Comparison of ENCODE assay signal across 16 cellular contexts in the genomic region with DNA sequence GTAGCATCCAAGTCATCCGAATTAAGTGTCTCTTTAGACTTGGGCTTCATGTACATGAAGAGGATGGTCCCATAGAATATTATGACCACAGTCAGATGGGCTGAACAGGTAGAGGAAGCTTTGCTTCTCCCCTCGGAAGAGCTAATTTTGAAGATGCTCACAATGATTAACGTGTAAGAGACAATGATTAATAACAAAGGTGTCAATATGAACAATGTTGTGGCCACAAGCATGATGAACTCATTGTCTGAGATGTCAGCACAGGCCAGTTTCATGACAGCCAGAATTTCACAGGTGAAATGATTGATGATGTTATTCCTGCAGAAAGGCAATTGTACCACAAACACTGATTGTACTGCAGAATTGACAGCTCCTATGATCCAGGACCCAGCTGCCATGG.
DNase-seq lines count a peak whose midpoint lies in the region; ATAC-seq and TF ChIP-seq lines count a peak whose summit lies in the region.
"Had no signal": no experiment of that assay in that cellular context is flagged by ENCODE, and none has a peak within 500 bp of the region (broad histone marks: within the 10 kb centered on the region; RNA-seq: fewer than 3 reads in every experiment).

No MANE protein-coding gene starts in this region.

- ATAC-seq in GM18870 (IDR thresholded peaks at IDR 0.05; ENCODE audit: unreplicated experiment) (peak; percentile 61), GM21786 (IDR thresholded peaks at IDR 0.05; ENCODE audit: unreplicated experiment) (peak; percentile 54), HG03139 (IDR thresholded peaks at IDR 0.05; ENCODE audit: unreplicated experiment) (peak; percentile 55)
- ATAC-seq: PC-3 had no signal

- no peak for TF ChIP-seq POLR2A in erythroblast (IDR thresholded peaks at IDR 0.05; ENCODE audit: low read length)

- H3K4me3 ChIP-seq in foreskin fibroblast (ENCODE audit: low read depth in 1 of 2, low read length in 2 of 2) = no peak overlapping the region

- TF ChIP-seq CTCF in foreskin fibroblast (IDR thresholded peaks at IDR 0.05; ENCODE audit: low read depth, low read length) = no peak

- DNase-seq in foreskin fibroblast (no peak), erythroblast (lab: John Stamatoyannopoulos, UW) (no peak), SIG-M5 treated with dmso at 0.1 percent for 504 hours (lab: John Stamatoyannopoulos, UW; ENCODE audit: unreplicated experiment) (no peak), NCI-H2107 (lab: John Stamatoyannopoulos, UW) (no peak)
- DNase-seq: C1 segment of cervical spinal cord, DMS79 treated with DMSO at 0.1 percent for 48 hours, GOT3, NCI-H187, NCI-H345, NCI-H524 treated with DMSO at 0.1 percent for 48 hours, PC-3, RPMI8226, SIG-M5 had no signal
